8 cellular contexts compared by ENCODE assay signal in the genomic region with DNA sequence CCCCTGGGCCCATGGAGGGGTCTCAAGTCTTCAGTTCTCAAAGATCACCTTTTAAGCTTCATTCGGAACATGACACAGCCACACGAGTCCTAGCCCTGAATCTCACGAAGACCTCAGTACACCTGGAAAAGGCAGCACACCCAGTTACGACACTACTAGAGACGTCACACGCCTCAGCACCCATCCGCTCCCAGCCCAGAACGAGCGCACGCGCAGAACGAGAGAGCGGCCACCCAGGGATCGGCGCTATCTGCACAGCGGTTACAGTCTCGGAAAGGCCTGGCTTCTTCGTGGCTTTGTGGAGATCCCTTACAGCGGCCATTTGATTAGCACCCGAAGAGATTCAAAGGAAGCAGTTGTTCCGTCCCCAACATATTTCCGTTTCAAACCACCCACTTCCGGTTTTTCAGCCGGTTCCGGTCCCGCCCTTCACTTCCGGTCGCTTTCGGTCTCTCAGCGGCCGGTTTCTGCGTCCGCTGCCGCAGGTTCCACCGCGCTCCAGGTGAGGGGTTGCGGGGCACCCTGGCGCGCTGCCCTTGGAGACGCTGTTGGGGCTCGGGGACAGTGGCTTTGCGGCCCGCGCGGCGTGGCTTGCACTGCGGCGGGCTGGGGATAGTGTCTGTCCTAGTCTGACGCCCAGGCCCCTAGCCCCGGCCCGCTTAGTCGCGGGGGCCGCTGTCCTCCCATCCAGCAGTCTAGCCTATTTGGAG. TPM values are rescaled to one million over a fixed set of nuclear protein-coding genes. Genes with fewer than 3 reads are reported as not detected.
DNase-seq lines count a peak whose midpoint lies in the region; ATAC-seq and TF ChIP-seq lines count a peak whose summit lies in the region.

A gene with protein sequence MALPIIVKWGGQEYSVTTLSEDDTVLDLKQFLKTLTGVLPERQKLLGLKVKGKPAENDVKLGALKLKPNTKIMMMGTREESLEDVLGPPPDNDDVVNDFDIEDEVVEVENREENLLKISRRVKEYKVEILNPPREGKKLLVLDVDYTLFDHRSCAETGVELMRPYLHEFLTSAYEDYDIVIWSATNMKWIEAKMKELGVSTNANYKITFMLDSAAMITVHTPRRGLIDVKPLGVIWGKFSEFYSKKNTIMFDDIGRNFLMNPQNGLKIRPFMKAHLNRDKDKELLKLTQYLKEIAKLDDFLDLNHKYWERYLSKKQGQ (plus strand): TSS at position 432 of the 710 bp plus-strand sequence. CDS start 5,626 bp downstream, outside the sequence.

- TF ChIP-seq CTCF in GM10266 (IDR thresholded peaks at IDR 0.05; ENCODE audit: control insufficient read depth, insufficient read depth, low read depth, missing control alignments) (no peak), omental fat pad (IDR thresholded peaks at IDR 0.05) (no peak)

- H3K4me3 Mint-ChIP-seq in activated naive CD4-positive, alpha-beta T cell treated with anti-CD3 and anti-CD28 coated beads, Interleukin-2, amount 50 U/mL, for 24 hours = peak within 1 kb of the TSS; percentile 99

- DNase-seq in GM10266 (ENCODE audit: extremely low spot score) (peak; percentile 85), NCI-H1048 (lab: John Stamatoyannopoulos, UW) (peak; percentile 57), glomerular endothelial cell (ENCODE audit: extremely low read depth, low read depth, low spot score) (peak; percentile 23), omental fat pad (ENCODE audit: low spot score) (peak; percentile 66)

- peak within 1 kb of the TSS; percentile 99 for H3K27ac Mint-ChIP-seq in activated naive CD4-positive, alpha-beta T cell treated with anti-CD3 and anti-CD28 coated beads, Interleukin-2, amount 50 U/mL, for 24 hours

- H3K27me3 Mint-ChIP-seq in activated naive CD4-positive, alpha-beta T cell treated with anti-CD3 and anti-CD28 coated beads, Interleukin-2, amount 50 U/mL, for 24 hours = no peaks in the 10 kb centered on the region

- ATAC-seq in HG02588 (IDR thresholded peaks at IDR 0.05; ENCODE audit: unreplicated experiment) (peak; percentile 94), SK-N-SH treated with all-trans-retinoic acid at 6 μM for 48 hours (peak; percentile 94), omental fat pad (ENCODE audit: low FRiP score) (peak; percentile 94)

- H3K9me3 Mint-ChIP-seq in activated naive CD4-positive, alpha-beta T cell treated with anti-CD3 and anti-CD28 coated beads, Interleukin-2, amount 50 U/mL, for 24 hours = no peaks in the 10 kb centered on the region

- peaks cover 56% of the 10 kb centered on the region for H3K4me1 Mint-ChIP-seq in activated naive CD4-positive, alpha-beta T cell treated with anti-CD3 and anti-CD28 coated beads, Interleukin-2, amount 50 U/mL, for 24 hours

- peak within 1 kb of the TSS; percentile 57 for H3K27ac ChIP-seq in temporal lobe (ENCODE audit: low read depth, low read length)

- H3K36me3 Mint-ChIP-seq in activated naive CD4-positive, alpha-beta T cell treated with anti-CD3 and anti-CD28 coated beads, Interleukin-2, amount 50 U/mL, for 24 hours = peaks cover 14% of the 10 kb centered on the region

TF ChIP-seq in SK-N-SH treated with all-trans-retinoic acid at 6 μM for 48 hours, 23 proteins besides CTCF, POLR2A, EP300 and RAD21:
- no peak for TF ChIP-seq ARNTL (CRISPR knock-in tag; IDR thresholded peaks at IDR 0.05; ENCODE audit: borderline replicate concordance, low read depth)
- TF ChIP-seq CSDC2 (CRISPR knock-in tag; IDR thresholded peaks at IDR 0.05) = no peak
- TF ChIP-seq GLIS3 (CRISPR knock-in tag; IDR thresholded peaks at IDR 0.05) = no peak
- TF ChIP-seq ZNF8 (CRISPR knock-in tag; IDR thresholded peaks at IDR 0.05) = no peak
- TF ChIP-seq ZFP3 (CRISPR knock-in tag; IDR thresholded peaks at IDR 0.05) = no peak
- no peak for TF ChIP-seq OSR1 (CRISPR knock-in tag; IDR thresholded peaks at IDR 0.05)
- no peak for TF ChIP-seq RARB (CRISPR knock-in tag; IDR thresholded peaks at IDR 0.05)
- no peak for TF ChIP-seq ZNF70 (CRISPR knock-in tag; IDR thresholded peaks at IDR 0.05)
- TF ChIP-seq ZNF565 (CRISPR knock-in tag; conservative IDR thresholded peaks at IDR 0.05; ENCODE audit: low read depth) = no peak
- TF ChIP-seq TCF4 (CRISPR knock-in tag; IDR thresholded peaks at IDR 0.05; ENCODE audit: borderline replicate concordance) = no peak
- TF ChIP-seq, protein P1, sequence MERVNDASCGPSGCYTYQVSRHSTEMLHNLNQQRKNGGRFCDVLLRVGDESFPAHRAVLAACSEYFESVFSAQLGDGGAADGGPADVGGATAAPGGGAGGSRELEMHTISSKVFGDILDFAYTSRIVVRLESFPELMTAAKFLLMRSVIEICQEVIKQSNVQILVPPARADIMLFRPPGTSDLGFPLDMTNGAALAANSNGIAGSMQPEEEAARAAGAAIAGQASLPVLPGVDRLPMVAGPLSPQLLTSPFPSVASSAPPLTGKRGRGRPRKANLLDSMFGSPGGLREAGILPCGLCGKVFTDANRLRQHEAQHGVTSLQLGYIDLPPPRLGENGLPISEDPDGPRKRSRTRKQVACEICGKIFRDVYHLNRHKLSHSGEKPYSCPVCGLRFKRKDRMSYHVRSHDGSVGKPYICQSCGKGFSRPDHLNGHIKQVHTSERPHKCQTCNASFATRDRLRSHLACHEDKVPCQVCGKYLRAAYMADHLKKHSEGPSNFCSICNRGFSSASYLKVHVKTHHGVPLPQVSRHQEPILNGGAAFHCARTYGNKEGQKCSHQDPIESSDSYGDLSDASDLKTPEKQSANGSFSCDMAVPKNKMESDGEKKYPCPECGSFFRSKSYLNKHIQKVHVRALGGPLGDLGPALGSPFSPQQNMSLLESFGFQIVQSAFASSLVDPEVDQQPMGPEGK (CRISPR knock-in tag; IDR thresholded peaks at IDR 0.05; ENCODE audit: borderline replicate concordance) = no peak

RNA-seq across cellular contexts. Expression of the gene that starts here (rescaled TPM):
- total RNA-seq in glomerular endothelial cell (27.5 and 28.5 TPM in 2 replicates), omental fat pad (10 to 100 TPM; 10.9 to 24.6 (median 15.4) TPM), temporal lobe (15.7 TPM)

Comparison
In these comparisons a context has a peak if more than half of its experiments do, and no peak if none do; other contexts are left out.
1. Peak in every context shown above with its lines: DNase-seq, ATAC-seq and H3K27ac ChIP-seq.
2. DNase-seq: peak in every context shown above with its lines; median percentile 85 in GM10266; 66 in omental fat pad; 57 in NCI-H1048; 23 in glomerular endothelial cell.